16 cellular contexts compared by ENCODE assay signal in genomic region chr15:58442122-58442521, GRCh38. TPM values are rescaled to one million over a fixed set of nuclear protein-coding genes. Genes with fewer than 3 reads are reported as not detected.
DNase-seq lines count a peak whose midpoint lies in the region; ATAC-seq lines count a peak whose summit lies in the region.
"Had no signal": no experiment of that assay in that cellular context is flagged by ENCODE, and none has a peak within 500 bp of the region (broad histone marks: within the 10 kb centered on the region; RNA-seq: fewer than 3 reads in every experiment).

No MANE protein-coding gene starts in this region.

- H3K4me1 ChIP-seq in skeletal muscle satellite cell (ENCODE audit: control insufficient read depth, insufficient read depth, low read length) = peaks cover 53% of the 10 kb centered on the region
- H3K4me1 ChIP-seq: HAP-1 had no signal

- H3K36me3 Mint-ChIP-seq in activated naive CD8-positive, alpha-beta T cell = peaks cover under 1% of the 10 kb centered on the region
- H3K36me3 Mint-ChIP-seq in immature natural killer cell = peaks cover 0 to 7% (median 0%) of the 10 kb centered on the region in 3 donors
- no peaks in the 10 kb centered on the region for H3K36me3 Mint-ChIP-seq in T-helper 17 cell (ENCODE audit: low read depth)

- peak overlapping the region; percentile 67 for H3K27ac Mint-ChIP-seq in activated naive CD8-positive, alpha-beta T cell
- H3K27ac Mint-ChIP-seq in immature natural killer cell = peak overlapping the region in 4 of 6 donors; percentile 23 to 49 (median 32)
- H3K27ac Mint-ChIP-seq in T-helper 17 cell = no peak overlapping the region
- H3K27ac Mint-ChIP-seq: activated CD8-positive, alpha-beta memory T cell treated with anti-CD3 and anti-CD28 coated beads, Interleukin-2, amount 10 ng/mL, durations not matched to agents 7 days and 5 days had no signal

- peaks cover 19% of the 10 kb centered on the region for H3K4me1 Mint-ChIP-seq in activated naive CD8-positive, alpha-beta T cell (ENCODE audit: low read depth)
- H3K4me1 Mint-ChIP-seq in immature natural killer cell = peaks cover 34 to 67% of the 10 kb centered on the region in 2 donors
- peaks cover 5% of the 10 kb centered on the region for H3K4me1 Mint-ChIP-seq in T-helper 17 cell

- H3K27me3 ChIP-seq in skeletal muscle satellite cell (ENCODE audit: control insufficient read depth, insufficient read depth, low read length) = no peaks in the 10 kb centered on the region
- H3K27me3 ChIP-seq: heart left ventricle had no signal

- DNase-seq in ELR (ENCODE audit: low read depth) = peak; percentile 52
- no peak for DNase-seq in immature natural killer cell
- no peak for DNase-seq in GF-D8 (lab: John Stamatoyannopoulos, UW)
- no peak for DNase-seq in stimulated activated CD4-positive, alpha-beta T cell treated with anti-CD3 and anti-CD28 coated beads, Interleukin-2, amount 100 ng/mL, for 24 hours
- no peak for DNase-seq in activated CD8-positive, alpha-beta memory T cell treated with anti-CD3 and anti-CD28 coated beads, Interleukin-2, amount 50 U/mL, for 48 hours
- DNase-seq in T-helper 17 cell = no peak
- DNase-seq: activated CD8-positive, alpha-beta memory T cell treated with anti-CD3 and anti-CD28 coated beads, Interleukin-2, amount 10 ng/mL, durations not matched to agents 7 days and 5 days; amygdala; heart left ventricle; lower lobe of right lung; NCI-H1048; psoas muscle had no signal

- peak overlapping the region; percentile 36 for H3K4me2 ChIP-seq in skeletal muscle satellite cell (ENCODE audit: low read length)

- H3K4me3 ChIP-seq in skeletal muscle satellite cell (ENCODE audit: low read length) = no peak overlapping the region
- H3K4me3 ChIP-seq: HAP-1, heart left ventricle, lower lobe of right lung, psoas muscle had no signal

- no peaks in the 10 kb centered on the region for H3K36me3 ChIP-seq in skeletal muscle satellite cell (ENCODE audit: insufficient read depth, low read length)
- H3K36me3 ChIP-seq: HAP-1, heart left ventricle, lower lobe of right lung had no signal

- no peaks in the 10 kb centered on the region for H3K9me3 ChIP-seq in skeletal muscle satellite cell (replicated peaks; ENCODE audit: low read length)
- no peaks in the 10 kb centered on the region for H3K9me3 ChIP-seq in T-helper 17 cell (ENCODE audit: control insufficient read depth, low read length, poor library complexity, severe bottlenecking)
- H3K9me3 ChIP-seq: HAP-1, heart left ventricle, lower lobe of right lung, psoas muscle had no signal

- ATAC-seq in T-helper 17 cell = no peak
- ATAC-seq: activated CD8-positive, alpha-beta memory T cell treated with anti-CD3 and anti-CD28 coated beads, Interleukin-2, amount 10 ng/mL, durations not matched to agents 7 days and 5 days; lower lobe of right lung; psoas muscle; Right ventricle myocardium inferior had no signal

- H3K9me3 Mint-ChIP-seq in activated naive CD8-positive, alpha-beta T cell (ENCODE audit: low read depth) = no peaks in the 10 kb centered on the region
- no peaks in the 10 kb centered on the region for H3K9me3 Mint-ChIP-seq in immature natural killer cell

- no peaks in the 10 kb centered on the region for H3K27me3 Mint-ChIP-seq in activated naive CD8-positive, alpha-beta T cell
- H3K27me3 Mint-ChIP-seq in immature natural killer cell (ENCODE audit: low read depth in 3 of 3) (no peaks in the 10 kb centered on the region), T-helper 17 cell (no peaks in the 10 kb centered on the region)
- H3K27me3 Mint-ChIP-seq: activated CD8-positive, alpha-beta memory T cell treated with anti-CD3 and anti-CD28 coated beads, Interleukin-2, amount 10 ng/mL, durations not matched to agents 7 days and 5 days had no signal

- no peak overlapping the region for H3K4me3 Mint-ChIP-seq in activated naive CD8-positive, alpha-beta T cell
- no peak overlapping the region for H3K4me3 Mint-ChIP-seq in immature natural killer cell
- no peak overlapping the region for H3K4me3 Mint-ChIP-seq in T-helper 17 cell
- H3K4me3 Mint-ChIP-seq: activated CD8-positive, alpha-beta memory T cell treated with anti-CD3 and anti-CD28 coated beads, Interleukin-2, amount 10 ng/mL, durations not matched to agents 7 days and 5 days had no signal

- peak overlapping the region; percentile 23 for H3K9ac ChIP-seq in skeletal muscle satellite cell (ENCODE audit: low read depth, low read length)

RNA-seq across cellular contexts. Expression of gene LIPC, which starts 10.3 kb away (rescaled TPM):
- polyA plus RNA-seq in immature natural killer cell = 1 to 10 TPM; 2.4 to 6.8 (median 2.8) TPM
- total RNA-seq in skeletal muscle satellite cell (2012; rRNA removed) = 0.51 TPM in 1 of 2 replicates, not detected in the other
- total RNA-seq in T-helper 17 cell = 1 to 10 TPM; 1.0 to 3.2 TPM
- total RNA-seq: psoas muscle had no signal
